1 cellular context compared by ENCODE assay signal in the genomic region with DNA sequence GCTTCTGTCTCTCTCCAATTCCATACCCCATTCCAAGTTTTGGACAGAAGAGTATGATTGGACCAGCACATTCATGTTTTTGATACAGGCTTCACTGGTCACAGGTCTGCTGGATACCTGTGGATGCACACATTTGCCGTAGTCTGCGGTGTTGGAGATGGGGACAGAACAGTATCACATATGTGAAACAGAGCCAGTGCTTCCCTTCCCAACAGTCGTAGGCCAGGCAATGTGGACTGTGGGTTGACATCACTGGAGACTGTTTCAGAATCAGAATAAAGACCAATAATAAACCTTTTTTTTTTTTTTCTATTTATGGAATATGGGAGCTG.
TF ChIP-seq lines count a peak whose summit lies in the region.

No MANE protein-coding gene starts in this region.

TF ChIP-seq in SK-N-SH treated with all-trans-retinoic acid at 6 μM for 48 hours, 23 proteins besides CTCF, POLR2A, EP300 and RAD21 (continued from another document):
- TF ChIP-seq TSHZ2 (CRISPR knock-in tag; IDR thresholded peaks at IDR 0.05) (no peak), TCF4 (CRISPR knock-in tag; IDR thresholded peaks at IDR 0.05; ENCODE audit: borderline replicate concordance) (no peak), PATZ1 (CRISPR knock-in tag; IDR thresholded peaks at IDR 0.05; ENCODE audit: borderline replicate concordance) (no peak), ZFP3 (CRISPR knock-in tag; IDR thresholded peaks at IDR 0.05) (no peak), GLIS3 (CRISPR knock-in tag; IDR thresholded peaks at IDR 0.05) (no peak)
